Comparison of ENCODE assay signal across 12 cellular contexts in the genomic region with DNA sequence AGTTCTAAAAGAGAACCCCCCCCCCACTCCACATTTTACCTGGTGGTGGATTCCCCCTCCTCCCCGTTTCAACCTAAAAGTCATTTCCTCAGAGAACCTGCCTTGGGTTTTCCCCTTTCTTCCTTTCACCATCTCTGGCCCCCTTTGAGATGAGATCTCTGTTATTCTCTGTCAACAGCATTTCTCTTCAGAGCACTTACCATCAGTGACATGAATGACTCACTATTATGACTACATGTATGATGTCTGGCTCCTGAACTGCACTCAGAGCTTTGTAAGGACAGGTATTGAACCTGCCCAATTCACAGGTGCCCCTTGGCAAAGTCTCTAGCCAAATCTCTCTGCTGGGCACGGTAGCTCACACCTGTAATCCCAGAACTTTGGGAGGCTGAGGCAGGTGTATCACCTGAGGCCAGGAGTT.
DNase-seq lines count a peak whose midpoint lies in the region; ATAC-seq and TF ChIP-seq lines count a peak whose summit lies in the region.
"Had no signal": no experiment of that assay in that cellular context is flagged by ENCODE, and none has a peak within 500 bp of the region (broad histone marks: within the 10 kb centered on the region; RNA-seq: fewer than 3 reads in every experiment).

No MANE protein-coding gene starts in this region.

- no peak for TF ChIP-seq POLR2A in gastrocnemius medialis (IDR thresholded peaks at IDR 0.05)
- TF ChIP-seq POLR2A in testis (IDR thresholded peaks at IDR 0.05) = no peak

- WGBS in testis, 2 donors = 89 to 97% methylated on average over 2 of the region's 2 CpGs

- peak overlapping the region; percentile 65 for H3K27ac ChIP-seq in A673 (ENCODE audit: low read depth, low read length, poor library complexity, severe bottlenecking)
- no peak overlapping the region for H3K27ac ChIP-seq in epithelial cell of prostate
- no peak overlapping the region for H3K27ac ChIP-seq in gastrocnemius medialis
- no peak overlapping the region for H3K27ac ChIP-seq in testis
- H3K27ac ChIP-seq: right lobe of liver had no signal

- CTCF ChIA-PET in A673 (lab: Charles Lee) = interaction anchor here (0.8 kb wide), 1 partner anchor 72 kb away, joined by 4 read pairs; no protein-coding TSS in a partner anchor

- TF ChIP-seq CTCF in A673 (conservative IDR thresholded peaks at IDR 0.05; ENCODE audit: low read depth, low read length) (no peak), gastrocnemius medialis (IDR thresholded peaks at IDR 0.05 in 4 of 5, conservative IDR thresholded peaks at IDR 0.05 in 1 of 5) (no peak), testis (IDR thresholded peaks at IDR 0.05) (no peak)

- DNase-seq in A673 (ENCODE audit: low spot score) (peak; percentile 15), epithelial cell of prostate (ENCODE audit: low read depth, low spot score) (peak; percentile 22), nucleus accumbens (lab: John Stamatoyannopoulos, UW) (no peak), gastrocnemius medialis (no peak), testis (no peak), activated gamma-delta T cell (lab: John Stamatoyannopoulos, UW) (no peak)
- peak; percentile 12 to 30 for DNase-seq in activated CD4-positive, alpha-beta T cell treated with anti-CD3 and anti-CD28 coated beads, Interleukin-2, amount 50 U/mL, for 4 hours
- DNase-seq: MG63, NCI-H524 treated with DMSO at 0.1 percent for 48 hours, right lobe of liver, SW 1271 had no signal

- H3K36me3 ChIP-seq in A673 (ENCODE audit: insufficient read depth, low read length, poor library complexity, severe bottlenecking) (no peaks in the 10 kb centered on the region), gastrocnemius medialis (no peaks in the 10 kb centered on the region), testis (ENCODE audit: low read depth, missing control alignments) (no peaks in the 10 kb centered on the region)
- H3K36me3 ChIP-seq: MG63, right lobe of liver had no signal

- H3K4me3 ChIP-seq in A673 (ENCODE audit: low read depth, low read length, poor library complexity, severe bottlenecking) (no peak overlapping the region), gastrocnemius medialis (no peak overlapping the region), testis (no peak overlapping the region)
- H3K4me3 ChIP-seq: MG63, right lobe of liver had no signal

- intact Hi-C loops in A673 (cut with micrococcal nuclease; ENCODE audit: unreplicated experiment) = loop anchor here (2.0 to 10.0 kb wide), 3 partner anchors 254 to 1280 kb away; no protein-coding TSS in a partner anchor
- intact Hi-C loops in gastrocnemius medialis (cut with DNase I; ENCODE audit: low total_unique reads) = no loop called here
- intact Hi-C loops in testis (cut with DNase I; ENCODE audit: low total_unique reads) = no loop called here

- peaks cover 7% of the 10 kb centered on the region for H3K4me1 ChIP-seq in A673 (ENCODE audit: insufficient read depth, low read length, poor library complexity, severe bottlenecking)
- H3K4me1 ChIP-seq in gastrocnemius medialis = no peaks in the 10 kb centered on the region
- H3K4me1 ChIP-seq in testis = no peaks in the 10 kb centered on the region
- H3K4me1 ChIP-seq: right lobe of liver had no signal

- BruUV-seq in A673 (replicated peaks; lab: Mats Ljungman, UMichigan) = no TSS peak

- no peaks in the 10 kb centered on the region for H3K9me3 ChIP-seq in A673 (ENCODE audit: low read depth, low read length, poor library complexity, severe bottlenecking)
- H3K9me3 ChIP-seq in gastrocnemius medialis = no peaks in the 10 kb centered on the region
- no peaks in the 10 kb centered on the region for H3K9me3 ChIP-seq in testis
- H3K9me3 ChIP-seq: MG63, right lobe of liver had no signal

- in situ Hi-C loops in gastrocnemius medialis (cut with MboI; ENCODE audit: low sequenced_read_pairs in 4 of 4) = no loop called here

- peak; percentile 98 for ATAC-seq in GM18868 (IDR thresholded peaks at IDR 0.05; ENCODE audit: unreplicated experiment)
- no peak for ATAC-seq in gastrocnemius medialis
- ATAC-seq: right lobe of liver had no signal

- POLR2A ChIA-PET in A673 (lab: Charles Lee; ENCODE audit: low non-redundant PET) = interaction anchor here (0.7 kb wide), 2 partner anchors 292 to 412 kb away, joined by 5 to 10 read pairs; no protein-coding TSS in a partner anchor

- no peaks in the 10 kb centered on the region for H3K27me3 ChIP-seq in A673 (replicated peaks; ENCODE audit: insufficient read depth, low read depth, low read length, poor library complexity)
- H3K27me3 ChIP-seq in gastrocnemius medialis = no peaks in the 10 kb centered on the region
- no peaks in the 10 kb centered on the region for H3K27me3 ChIP-seq in testis
- H3K27me3 ChIP-seq: MG63, right lobe of liver had no signal

Comparison
In these comparisons a context has a peak if more than half of its experiments do, and no peak if none do; other contexts are left out.
1. DNase-seq: peak in A673 (single experiment), activated CD4-positive, alpha-beta T cell treated with anti-CD3 and anti-CD28 coated beads, Interleukin-2, amount 50 U/mL, for 4 hours (2 of 2) and epithelial cell of prostate (single experiment); none in nucleus accumbens (0 of 56), gastrocnemius medialis (0 of 2), testis (single experiment) and activated gamma-delta T cell (single experiment).